17 cellular contexts compared by ENCODE assay signal in the genomic region with DNA sequence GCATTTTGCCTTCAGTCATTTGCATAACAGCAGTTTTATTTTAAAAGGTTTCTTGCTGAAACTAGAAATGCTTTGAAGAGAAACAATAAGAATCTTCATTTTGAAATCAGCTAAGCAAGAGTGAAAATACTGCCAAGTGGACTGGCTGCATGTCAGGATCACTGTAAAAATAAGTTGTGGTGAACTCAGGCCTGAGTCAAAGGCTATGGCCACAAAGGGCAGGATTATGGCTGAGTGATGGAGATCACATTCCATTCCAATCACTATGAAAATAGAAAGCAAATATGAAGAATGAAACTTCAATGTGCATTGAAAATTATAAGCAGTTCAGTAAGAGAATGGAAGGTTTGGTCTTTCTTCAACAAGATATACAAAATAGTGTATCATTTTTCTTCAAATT.
DNase-seq lines count a peak whose midpoint lies in the region; ATAC-seq, FAIRE-seq and TF ChIP-seq lines count a peak whose summit lies in the region.
"Had no signal": no experiment of that assay in that cellular context is flagged by ENCODE, and none has a peak within 500 bp of the region (broad histone marks: within the 10 kb centered on the region; RNA-seq: fewer than 3 reads in every experiment).

No MANE protein-coding gene starts in this region.

- no peaks in the 10 kb centered on the region for H3K27me3 Mint-ChIP-seq in endothelial cell (ENCODE audit: unreplicated experiment)
- H3K27me3 Mint-ChIP-seq: activated naive CD8-positive, alpha-beta T cell treated with anti-CD3 and anti-CD28 coated beads, Interleukin-2, amount 50 U/mL, for 24 hours had no signal

- no peaks in the 10 kb centered on the region for H3K9me3 Mint-ChIP-seq in endothelial cell (ENCODE audit: unreplicated experiment)

- peaks cover 44% of the 10 kb centered on the region for H3K4me1 ChIP-seq in ACC112 (ENCODE audit: control insufficient read depth, insufficient read depth, low read length, unreplicated experiment)
- H3K4me1 ChIP-seq: lower lobe of right lung had no signal

- H3K4me1 Mint-ChIP-seq in endothelial cell (ENCODE audit: unreplicated experiment): peaks cover 6% of the 10 kb centered on the region
- H3K4me1 Mint-ChIP-seq: activated naive CD8-positive, alpha-beta T cell treated with anti-CD3 and anti-CD28 coated beads, Interleukin-2, amount 50 U/mL, for 24 hours had no signal

- DNase-seq in HT1080 (ENCODE audit: low read depth) (peak; percentile 44), brain pericyte (ENCODE audit: low read depth, low spot score) (peak; percentile 50), iris pigment epithelial cell (ENCODE audit: low read depth) (peak; percentile 93), RCC 7860 (ENCODE audit: low spot score) (no peak), SKM-1 (lab: John Stamatoyannopoulos, UW; ENCODE audit: unreplicated experiment) (no peak), endothelial cell (ENCODE audit: low spot score) (no peak)
- DNase-seq: ACHN; activated CD8-positive, alpha-beta memory T cell treated with anti-CD3 and anti-CD28 coated beads, Interleukin-2, amount 50 U/mL, for 48 hours; activated naive CD8-positive, alpha-beta T cell treated with anti-CD3 and anti-CD28 coated beads, Interleukin-2, amount 50 U/mL, for 24 hours; effector memory CD4-positive, alpha-beta T cell; hippocampal formation; lower lobe of right lung; NCI-H446 treated with DMSO at 0.1 percent for 48 hours; SHP77 had no signal

- peak overlapping the region; percentile 66 for H3K27ac ChIP-seq in ACC112 (ENCODE audit: low read depth, low read length)
- H3K27ac ChIP-seq: lower lobe of right lung, VCaP had no signal

- peak overlapping the region; percentile 40 for H2AFZ ChIP-seq in ACC112 (ENCODE audit: low read length, unreplicated experiment)

- H3K4me3 Mint-ChIP-seq in endothelial cell (ENCODE audit: unreplicated experiment): no peak overlapping the region
- H3K4me3 Mint-ChIP-seq: activated naive CD8-positive, alpha-beta T cell treated with anti-CD3 and anti-CD28 coated beads, Interleukin-2, amount 50 U/mL, for 24 hours had no signal

- peak overlapping the region; percentile 46 for H3K4me3 ChIP-seq in ACC112 (ENCODE audit: low read depth, low read length)
- H3K4me3 ChIP-seq: lower lobe of right lung had no signal

- H3K36me3 ChIP-seq in ACC112 (ENCODE audit: insufficient read depth, low read length): no peaks in the 10 kb centered on the region
- H3K36me3 ChIP-seq: lower lobe of right lung had no signal

- H3K27me3 ChIP-seq in ACC112 (ENCODE audit: insufficient read depth, low read length): no peaks in the 10 kb centered on the region

- ATAC-seq in GM21381 (IDR thresholded peaks at IDR 0.05; ENCODE audit: unreplicated experiment): no peak
- ATAC-seq: activated naive CD8-positive, alpha-beta T cell treated with anti-CD3 and anti-CD28 coated beads, Interleukin-2, amount 50 U/mL, for 24 hours; lower lobe of right lung had no signal

- H3K27ac Mint-ChIP-seq in endothelial cell (ENCODE audit: unreplicated experiment): no peak overlapping the region
- H3K27ac Mint-ChIP-seq: activated naive CD8-positive, alpha-beta T cell treated with anti-CD3 and anti-CD28 coated beads, Interleukin-2, amount 50 U/mL, for 24 hours had no signal

- H3K36me3 Mint-ChIP-seq in endothelial cell (ENCODE audit: low read depth, unreplicated experiment): no peaks in the 10 kb centered on the region

- no peaks in the 10 kb centered on the region for H3K79me2 ChIP-seq in ACC112 (ENCODE audit: control insufficient read depth, insufficient read depth, low read length, unreplicated experiment)

- no peak for TF ChIP-seq CTCF in endothelial cell (IDR thresholded peaks at IDR 0.05; ENCODE audit: unreplicated experiment)

- FAIRE-seq in RCC 7860 (lab: Jason Lieb, UNC): no peak

Comparison
In these comparisons a context has a peak if more than half of its experiments do, and no peak if none do; other contexts are left out.
1. DNase-seq: peak in HT1080 (single experiment), brain pericyte (single experiment) and iris pigment epithelial cell (single experiment); none in RCC 7860 (single experiment), SKM-1 (single experiment) and endothelial cell (single experiment).